13 cellular contexts compared by ENCODE assay signal in genomic region chr11:86288776-86289507, GRCh38. TPM values are rescaled to one million over a fixed set of nuclear protein-coding genes. Genes with fewer than 3 reads are reported as not detected.
DNase-seq lines count a peak whose midpoint lies in the region; ATAC-seq and TF ChIP-seq lines count a peak whose summit lies in the region.
"Had no signal": no experiment of that assay in that cellular context is flagged by ENCODE, and none has a peak within 500 bp of the region (broad histone marks: within the 10 kb centered on the region; RNA-seq: fewer than 3 reads in every experiment).

No MANE protein-coding gene starts in this region.

- peaks cover 24% of the 10 kb centered on the region for H3K36me3 Mint-ChIP-seq in activated CD8-positive, alpha-beta T cell treated with anti-CD3 and anti-CD28 coated beads for 36 hours (ENCODE audit: low read depth)
- peaks cover 18% of the 10 kb centered on the region for H3K36me3 Mint-ChIP-seq in activated CD8-positive, alpha-beta T cell treated with anti-CD3 and anti-CD28 coated beads, Interleukin-2, amount 10 ng/mL, durations not matched to agents 7 days and 5 days (ENCODE audit: low read depth)
- peaks cover 0 to 4% of the 10 kb centered on the region in 2 donors for H3K36me3 Mint-ChIP-seq in naive B cell

- no peak overlapping the region for H3K4me3 Mint-ChIP-seq in activated CD8-positive, alpha-beta T cell treated with anti-CD3 and anti-CD28 coated beads for 36 hours
- no peak overlapping the region for H3K4me3 Mint-ChIP-seq in activated CD8-positive, alpha-beta T cell treated with anti-CD3 and anti-CD28 coated beads, Interleukin-2, amount 10 ng/mL, durations not matched to agents 7 days and 5 days
- H3K4me3 Mint-ChIP-seq in naive B cell, result peak overlapping the region in 2 of 8 donors; percentile 64 to 74

- no peak for TF ChIP-seq CTCF in activated CD8-positive, alpha-beta T cell treated with anti-CD3 and anti-CD28 coated beads for 36 hours (IDR thresholded peaks at IDR 0.05)

- no peaks in the 10 kb centered on the region for H3K27me3 Mint-ChIP-seq in activated CD8-positive, alpha-beta T cell treated with anti-CD3 and anti-CD28 coated beads for 36 hours
- no peaks in the 10 kb centered on the region for H3K27me3 Mint-ChIP-seq in activated CD8-positive, alpha-beta T cell treated with anti-CD3 and anti-CD28 coated beads, Interleukin-2, amount 10 ng/mL, durations not matched to agents 7 days and 5 days (ENCODE audit: low read depth)
- no peaks in the 10 kb centered on the region for H3K27me3 Mint-ChIP-seq in naive B cell

- H3K27me3 ChIP-seq in H7 (ENCODE audit: control insufficient read depth, insufficient read depth, low read length), result no peaks in the 10 kb centered on the region
- H3K27me3 ChIP-seq: transverse colon had no signal

- CTCF ChIA-PET in activated CD8-positive, alpha-beta T cell treated with anti-CD3 and anti-CD28 coated beads for 36 hours (lab: Charles Lee), result interaction anchor here (0.8 to 2.1 kb wide), 7 partner anchors 12 to 434 kb away, joined by 3 to 12 read pairs (median 4); partner anchors contain the start of gene CCDC83
- CTCF ChIA-PET in activated CD8-positive, alpha-beta T cell treated with anti-CD3 and anti-CD28 coated beads, Interleukin-2, amount 10 ng/mL, durations not matched to agents 7 days and 5 days (lab: Charles Lee), result interaction anchor here (0.8 to 2.4 kb wide), 5 partner anchors 12 to 247 kb away, joined by 3 to 8 read pairs (median 5); partner anchors contain the start of gene HIKESHI

- H3K9me3 Mint-ChIP-seq in activated CD8-positive, alpha-beta T cell treated with anti-CD3 and anti-CD28 coated beads for 36 hours, result peaks cover 6% of the 10 kb centered on the region
- H3K9me3 Mint-ChIP-seq in activated CD8-positive, alpha-beta T cell treated with anti-CD3 and anti-CD28 coated beads, Interleukin-2, amount 10 ng/mL, durations not matched to agents 7 days and 5 days (ENCODE audit: insufficient read depth), result no peaks in the 10 kb centered on the region
- H3K9me3 Mint-ChIP-seq in naive B cell, result no peaks in the 10 kb centered on the region

- DNase-seq in activated CD8-positive, alpha-beta T cell treated with anti-CD3 and anti-CD28 coated beads for 36 hours, result peak; percentile 48
- DNase-seq in activated CD8-positive, alpha-beta T cell treated with anti-CD3 and anti-CD28 coated beads, Interleukin-2, amount 10 ng/mL, durations not matched to agents 7 days and 5 days, result no peak
- peak; percentile 20 for DNase-seq in astrocyte of the hippocampus (ENCODE audit: low read depth, low spot score)
- DNase-seq in naive B cell, result no peak
- DNase-seq in iPS-NIHi7 (ENCODE audit: extremely low spot score), result no peak
- no peak for DNase-seq in NCI-H128 (lab: John Stamatoyannopoulos, UW; ENCODE audit: unreplicated experiment)
- DNase-seq in H7, result no peak
- DNase-seq: ACHN; activated CD4-positive, CD25-positive, alpha-beta regulatory T cell; NCI-H510A treated with DMSO at 0.1 percent for 48 hours; SHP77 treated with DMSO at 0.1 percent for 48 hours; transverse colon had no signal

- H3K4me1 Mint-ChIP-seq in activated CD8-positive, alpha-beta T cell treated with anti-CD3 and anti-CD28 coated beads for 36 hours (ENCODE audit: low read depth), result peaks cover 74% of the 10 kb centered on the region
- H3K4me1 Mint-ChIP-seq in activated CD8-positive, alpha-beta T cell treated with anti-CD3 and anti-CD28 coated beads, Interleukin-2, amount 10 ng/mL, durations not matched to agents 7 days and 5 days (ENCODE audit: low read depth), result peaks cover 52% of the 10 kb centered on the region
- H3K4me1 Mint-ChIP-seq in naive B cell, result peaks cover 10 to 34% (median 16%) of the 10 kb centered on the region in 3 donors

- no peaks in the 10 kb centered on the region for H3K36me3 ChIP-seq in H7 (replicated peaks; ENCODE audit: control insufficient read depth, insufficient read depth, low read length)
- H3K36me3 ChIP-seq: transverse colon had no signal

- H3K27ac Mint-ChIP-seq in activated CD8-positive, alpha-beta T cell treated with anti-CD3 and anti-CD28 coated beads for 36 hours, result peak overlapping the region; percentile 77
- H3K27ac Mint-ChIP-seq in activated CD8-positive, alpha-beta T cell treated with anti-CD3 and anti-CD28 coated beads, Interleukin-2, amount 10 ng/mL, durations not matched to agents 7 days and 5 days, result no peak overlapping the region
- H3K27ac Mint-ChIP-seq in naive B cell, result peak overlapping the region in 4 of 6 donors; percentile 6 to 76 (median 46)

- POLR2A ChIA-PET in activated CD8-positive, alpha-beta T cell treated with anti-CD3 and anti-CD28 coated beads for 36 hours (lab: Charles Lee), result interaction anchor here (0.7 to 1.7 kb wide), 11 partner anchors 9 to 245 kb away, joined by 3 to 8 read pairs (median 3); no protein-coding TSS in a partner anchor
- POLR2A ChIA-PET in activated CD8-positive, alpha-beta T cell treated with anti-CD3 and anti-CD28 coated beads, Interleukin-2, amount 10 ng/mL, durations not matched to agents 7 days and 5 days (lab: Charles Lee), result interaction anchor here (0.8 to 1.2 kb wide), 2 partner anchors 22 to 70 kb away, joined by 3 read pairs; no protein-coding TSS in a partner anchor

- no peak overlapping the region for H3K4me3 ChIP-seq in H7 (ENCODE audit: insufficient read depth, low read depth, low read length)
- H3K4me3 ChIP-seq: transverse colon had no signal

- intact Hi-C loops in activated CD8-positive, alpha-beta T cell treated with anti-CD3 and anti-CD28 coated beads for 36 hours (cut with micrococcal nuclease), result loop anchor here (5.0 kb wide), 4 partner anchors 42 to 342 kb away; partner anchors contain the start of gene PICALM

- no peak for ATAC-seq in activated CD8-positive, alpha-beta T cell treated with anti-CD3 and anti-CD28 coated beads for 36 hours
- no peak for ATAC-seq in activated CD8-positive, alpha-beta T cell treated with anti-CD3 and anti-CD28 coated beads, Interleukin-2, amount 10 ng/mL, durations not matched to agents 7 days and 5 days
- ATAC-seq in GM18868 (IDR thresholded peaks at IDR 0.05; ENCODE audit: unreplicated experiment) (peak; percentile 19), naive B cell (ENCODE audit: low read depth in 2 of 2) (no peak)

RNA-seq across cellular contexts. Expression of gene HIKESHI, which starts 13.1 kb away (rescaled TPM):
- total RNA-seq in activated CD8-positive, alpha-beta T cell treated with anti-CD3 and anti-CD28 coated beads for 36 hours, result 10 to 100 TPM; 59.6 to 60.5 TPM
- 10 to 100 TPM; 45.3 to 49.9 TPM for total RNA-seq in activated CD8-positive, alpha-beta T cell treated with anti-CD3 and anti-CD28 coated beads, Interleukin-2, amount 10 ng/mL, durations not matched to agents 7 days and 5 days
- polyA plus RNA-seq in naive B cell (ENCODE audit: low read depth in 6 of 6), result 100 to 1,000 TPM in 1 of 6 donors, 10 to 100 TPM in 5; 62.8 to 105 (median 76.9) TPM
- 53.0 and 65.1 TPM in 2 replicates for total RNA-seq in H7 (2014; rRNA removed; shearing (Covaris generic))

RNA-seq across cellular contexts. Expression of gene EED, which starts 44.4 kb away (rescaled TPM):
- total RNA-seq in activated CD8-positive, alpha-beta T cell treated with anti-CD3 and anti-CD28 coated beads for 36 hours, result 100 to 1,000 TPM; 114 to 117 TPM
- 10 to 100 TPM; 44.8 to 48.3 TPM for total RNA-seq in activated CD8-positive, alpha-beta T cell treated with anti-CD3 and anti-CD28 coated beads, Interleukin-2, amount 10 ng/mL, durations not matched to agents 7 days and 5 days
- polyA plus RNA-seq in naive B cell (ENCODE audit: low read depth in 6 of 6), result 10 to 100 TPM; 13.1 to 22.6 (median 16.5) TPM
- total RNA-seq in H7 (2014; rRNA removed; shearing (Covaris generic)), result 20.0 and 29.2 TPM in 2 replicates

Comparison
In these comparisons a context has a peak if more than half of its experiments do, and no peak if none do; other contexts are left out.
1. DNase-seq: peak in activated CD8-positive, alpha-beta T cell treated with anti-CD3 and anti-CD28 coated beads for 36 hours (single experiment) and astrocyte of the hippocampus (single experiment); none in activated CD8-positive, alpha-beta T cell treated with anti-CD3 and anti-CD28 coated beads, Interleukin-2, amount 10 ng/mL, durations not matched to agents 7 days and 5 days (single experiment), naive B cell (single experiment), iPS-NIHi7 (single experiment), NCI-H128 (single experiment) and H7 (single experiment).